In genomic region chr1:55071477-55071876, GRCh38 we compare ENCODE assay signal across 8 cellular contexts. TPM values are rescaled to one million over a fixed set of nuclear protein-coding genes. Genes with fewer than 3 reads are reported as not detected.
DNase-seq lines count a peak whose midpoint lies in the region; ATAC-seq and TF ChIP-seq lines count a peak whose summit lies in the region.

No MANE protein-coding gene starts in this region.

- TF ChIP-seq CTCF in GM12875 (IDR thresholded peaks at IDR 0.05; ENCODE audit: borderline replicate concordance, insufficient read depth, low read depth, low read length) (peak; percentile 40; the same call in 1 of the 2 replicates), mammary epithelial cell (conservative IDR thresholded peaks at IDR 0.05 in 1 of 2, IDR thresholded peaks at IDR 0.05 in 1 of 2; ENCODE audit: extremely low read depth in 1 of 2, insufficient read depth in 1 of 2, low read depth in 1 of 2, low read length in 2 of 2) (peak; percentile 27 to 44), mucosa of descending colon (IDR thresholded peaks at IDR 0.05) (no peak)

- peaks cover 27% of the 10 kb centered on the region for H3K36me3 ChIP-seq in mammary epithelial cell (ENCODE audit: insufficient read depth, low read length)
- peaks cover 7% of the 10 kb centered on the region for H3K36me3 ChIP-seq in mucosa of descending colon (ENCODE audit: low read depth)

- no peaks in the 10 kb centered on the region for H3K9me3 ChIP-seq in mammary epithelial cell (replicated peaks; ENCODE audit: insufficient read depth, low read length)
- no peaks in the 10 kb centered on the region for H3K9me3 ChIP-seq in mucosa of descending colon

- H3K27me3 ChIP-seq in mammary epithelial cell (ENCODE audit: insufficient read depth, low read length) = no peaks in the 10 kb centered on the region

- H3K27ac ChIP-seq in mammary epithelial cell (ENCODE audit: insufficient read depth, low read depth, low read length) = no peak overlapping the region

- H3K79me2 ChIP-seq in mammary epithelial cell (ENCODE audit: insufficient read depth, low read length) = no peaks in the 10 kb centered on the region

- H3K4me1 ChIP-seq in mammary epithelial cell (ENCODE audit: insufficient read depth, low read length) (no peaks in the 10 kb centered on the region), mucosa of descending colon (ENCODE audit: low read depth) (no peaks in the 10 kb centered on the region)

- 19% methylated on average over 6 of the region's 8 CpGs for WGBS in mammary epithelial cell (ENCODE audit: low coverage, missing lambda C conversion rate)

- H3K9ac ChIP-seq in mammary epithelial cell (ENCODE audit: insufficient read depth, low read length) = no peak overlapping the region

- peak; percentile 77 for DNase-seq in AG08395 (ENCODE audit: low spot score)
- peak; percentile 19 for DNase-seq in NCI-H460 (ENCODE audit: extremely low read depth, low read depth)
- peak; percentile 46 for DNase-seq in mammary epithelial cell
- peak in 1 of 3 donors; percentile 30 for DNase-seq in mucosa of descending colon
- DNase-seq in GM19238 (ENCODE audit: insufficient read length, low spot score) = no peak
- no peak for DNase-seq in stimulated activated naive CD4-positive, alpha-beta T cell treated with Interleukin-2 at 50 U/mL for 16 hours (lab: John Stamatoyannopoulos, UW)

- H3K4me2 ChIP-seq in mammary epithelial cell (ENCODE audit: insufficient read depth, low read depth, low read length) = no peak overlapping the region

- no peak overlapping the region for H2AFZ ChIP-seq in mammary epithelial cell (ENCODE audit: low read depth, low read length)

- in situ Hi-C loops in mammary epithelial cell (cut with MboI; ENCODE audit: low sequenced_read_pairs in 2 of 2) = no loop called here

- CTCF ChIA-PET in mammary epithelial cell (lab: Charles Lee; ENCODE audit: low non-redundant PET) = interaction anchor here (0.7 kb wide), 1 partner anchor 50 kb away, joined by 3 read pairs; no protein-coding TSS in a partner anchor

- dilution Hi-C loops in mammary epithelial cell (cut with HindIII; ENCODE audit: low sequenced_read_pairs) = no loop called here

- no peak overlapping the region for H3K4me3 ChIP-seq in GM12875 (ENCODE audit: low read depth, low read length)
- no peak overlapping the region for H3K4me3 ChIP-seq in mammary epithelial cell (replicated peaks in 1 of 3; ENCODE audit: insufficient read depth in 1 of 3, low read depth in 2 of 3, low read length in 3 of 3)
- no peak overlapping the region for H3K4me3 ChIP-seq in mucosa of descending colon

- ATAC-seq in mucosa of descending colon (peak; percentile 75), HG03469 (IDR thresholded peaks at IDR 0.05; ENCODE audit: unreplicated experiment) (no peak)

- BruUV-seq in mammary epithelial cell (replicated peaks; lab: Mats Ljungman, UMichigan) = no TSS peak

- intact Hi-C loops in mammary epithelial cell (cut with micrococcal nuclease) = loop anchor here (1.0 kb wide), 1 partner anchor 206 kb away; no protein-coding TSS in a partner anchor
- intact Hi-C loops in mucosa of descending colon (cut with DNase I, micrococcal nuclease) = no loop called here

- no peaks in the 10 kb centered on the region for H4K20me1 ChIP-seq in mammary epithelial cell (ENCODE audit: insufficient read depth, low read length)

RNA-seq across cellular contexts. Expression of gene PCSK9, which starts 32.1 kb away (rescaled TPM):
- not detected in 2 replicates for total RNA-seq in NCI-H460 (2014; rRNA removed; shearing (Covaris generic))
- not detected in 2 replicates for polyA plus RNA-seq in NCI-H460 (2014; cell fraction: nucleus; rRNA removed)
- total RNA-seq in mammary epithelial cell (10 to 100 TPM in 1 of 2 donors, under 1 TPM in 1; 0.67 to 75.0 TPM), mucosa of descending colon (10 to 100 TPM in 1 of 3 donors, 1 to 10 TPM in 2; 3.6 to 14.1 (median 9.2) TPM)
- 52.1 TPM for polyA plus RNA-seq in mammary epithelial cell
- 39.9 TPM for polyA minus RNA-seq in mammary epithelial cell

Comparison
In these comparisons a context has a peak if more than half of its experiments do, and no peak if none do; other contexts are left out.
1. DNase-seq: peak in AG08395 (single experiment), NCI-H460 (single experiment) and mammary epithelial cell (single experiment); none in GM19238 (single experiment) and stimulated activated naive CD4-positive, alpha-beta T cell treated with Interleukin-2 at 50 U/mL for 16 hours (single experiment).